ENCODE assay signal across 1 cellular context in genomic region chr22:43256569-43257360, GRCh38.
TF ChIP-seq lines count a peak whose summit lies in the region.

No MANE protein-coding gene starts in this region.

TF ChIP-seq in GM12878, 131 proteins besides CTCF, POLR2A, EP300 and RAD21 (continued from another document):
- TF ChIP-seq SMC3 (IDR thresholded peaks at IDR 0.05; ENCODE audit: borderline replicate concordance, low read length) = no peak
- TF ChIP-seq USF2 (IDR thresholded peaks at IDR 0.05; ENCODE audit: borderline replicate concordance, low read depth, low read length) = no peak
- no peak for TF ChIP-seq CBFB (IDR thresholded peaks at IDR 0.05; ENCODE audit: low read depth)
- TF ChIP-seq ZNF217 (IDR thresholded peaks at IDR 0.05) = no peak
- no peak for TF ChIP-seq PKNOX1 (IDR thresholded peaks at IDR 0.05)
- no peak for TF ChIP-seq E2F8 (IDR thresholded peaks at IDR 0.05; ENCODE audit: low read depth, partially characterized antibody)
- TF ChIP-seq EZH2 (IDR thresholded peaks at IDR 0.05; ENCODE audit: borderline replicate concordance, control insufficient read depth, low read depth, low read length) = no peak
- no peak for TF ChIP-seq ZNF687 (IDR thresholded peaks at IDR 0.05)
- no peak for TF ChIP-seq TCF12 (IDR thresholded peaks at IDR 0.05; ENCODE audit: low read depth, low read length)
- no peak for TF ChIP-seq HDAC6 (IDR thresholded peaks at IDR 0.05; ENCODE audit: unreplicated experiment)
- no peak for TF ChIP-seq RBBP5 (conservative IDR thresholded peaks at IDR 0.05)
- no peak for TF ChIP-seq MEF2B (IDR thresholded peaks at IDR 0.05; ENCODE audit: partially characterized antibody, poor library complexity, severe bottlenecking)
- TF ChIP-seq LARP7 (IDR thresholded peaks at IDR 0.05) = no peak
- TF ChIP-seq SREBF1 (IDR thresholded peaks at IDR 0.05; ENCODE audit: low read length) = no peak
- TF ChIP-seq ZZZ3 (IDR thresholded peaks at IDR 0.05; ENCODE audit: control insufficient read depth, insufficient read length, low read depth) = no peak
- TF ChIP-seq NR2C1 (IDR thresholded peaks at IDR 0.05) = no peak
